Comparison of ENCODE assay signal across 14 cellular contexts in the genomic region with DNA sequence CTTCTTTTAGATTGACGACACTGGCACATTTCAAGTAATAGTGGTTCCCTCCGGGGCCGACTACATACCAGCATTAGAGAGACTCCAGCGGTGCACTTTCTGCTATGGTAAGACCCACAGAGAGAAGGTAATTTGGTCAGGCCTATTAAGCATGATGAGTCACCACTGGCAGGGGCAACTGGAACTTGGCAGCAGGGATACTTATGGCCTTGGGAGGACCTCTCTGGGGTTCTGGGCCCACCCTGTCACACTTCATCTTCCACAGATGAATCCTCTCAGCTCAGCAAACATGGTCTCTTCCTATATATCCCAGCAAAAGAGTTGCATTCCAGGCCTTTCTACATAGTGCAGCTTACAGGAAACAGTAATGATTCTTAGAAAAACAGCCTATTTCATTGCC.
A peak's percentile ranks its signal among the peaks of the same experiment; 100 is the strongest.
DNase-seq lines count a peak whose midpoint lies in the region; ATAC-seq, FAIRE-seq and TF ChIP-seq lines count a peak whose summit lies in the region.
"Had no signal": no experiment of that assay in that cellular context is flagged by ENCODE, and none has a peak within 500 bp of the region (broad histone marks: within the 10 kb centered on the region; RNA-seq: fewer than 3 reads in every experiment).

No MANE protein-coding gene starts in this region.

- CTCF ChIA-PET in endothelial cell of umbilical vein (lab: Charles Lee), result interaction anchor here (0.6 kb wide), 1 partner anchor 19 kb away, joined by 3 read pairs; no protein-coding TSS in a partner anchor

- FAIRE-seq in endothelial cell of umbilical vein (lab: Jason Lieb, UNC), result peak; percentile 12
- FAIRE-seq: urothelium cell line had no signal

- DNase-seq in Daoy (ENCODE audit: low read depth) (peak; percentile 88), NOMO-1 treated with DMSO at 0.1 percent for 48 hours (lab: John Stamatoyannopoulos, UW; ENCODE audit: unreplicated experiment) (peak; percentile 28), endothelial cell of umbilical vein (ENCODE audit: low read depth, low spot score) (peak; percentile 47), neural progenitor cell (ENCODE audit: low spot score) (no peak), NCI-H1694 treated with DMSO at 0.1 percent for 48 hours (lab: John Stamatoyannopoulos, UW) (no peak)
- DNase-seq: activated CD4-positive, alpha-beta T cell treated with anti-CD3 and anti-CD28 coated beads, Interleukin-2, amount 50 U/mL, for 48 hours; activated naive CD4-positive, alpha-beta T cell; Calu3; spleen; SW 1271 had no signal

- H3K36me3 Mint-ChIP-seq in neural progenitor cell, result peaks cover 5% of the 10 kb centered on the region

- POLR2A ChIA-PET in endothelial cell of umbilical vein (lab: Charles Lee), result no interaction called here

- TF ChIP-seq POLR2A in endothelial cell of umbilical vein (IDR thresholded peaks at IDR 0.05; ENCODE audit: low read depth, low read length), result no peak

- no peaks in the 10 kb centered on the region for H3K27me3 Mint-ChIP-seq in neural progenitor cell (ENCODE audit: insufficient read depth, low read depth)

- no peak for ATAC-seq in HG03439 (IDR thresholded peaks at IDR 0.05; ENCODE audit: unreplicated experiment)
- ATAC-seq in HG03378 (IDR thresholded peaks at IDR 0.05; ENCODE audit: unreplicated experiment), result no peak
- no peak for ATAC-seq in GM21390 (IDR thresholded peaks at IDR 0.05; ENCODE audit: unreplicated experiment)

- no peak overlapping the region for H3K9ac ChIP-seq in endothelial cell of umbilical vein (replicated peaks; ENCODE audit: extremely low read depth, insufficient read depth, low read length)
- no peak overlapping the region for H3K9ac ChIP-seq in neural progenitor cell

- no peak overlapping the region for H3K4me3 Mint-ChIP-seq in neural progenitor cell

- H3K27ac Mint-ChIP-seq in neural progenitor cell, result peak overlapping the region; percentile 59

- no peak overlapping the region for H3K4me3 ChIP-seq in endothelial cell of umbilical vein (replicated peaks in 1 of 3; ENCODE audit: insufficient read depth in 1 of 3, low read depth in 1 of 3, low read length in 3 of 3)
- H3K4me3 ChIP-seq in neural progenitor cell, result no peak overlapping the region
- H3K4me3 ChIP-seq: spleen had no signal

- intact Hi-C loops in endothelial cell of umbilical vein (cut with micrococcal nuclease), result no loop called here

- no peaks in the 10 kb centered on the region for H3K9me3 ChIP-seq in endothelial cell of umbilical vein (replicated peaks; ENCODE audit: control insufficient read depth, insufficient read depth, low read length)
- H3K9me3 ChIP-seq in neural progenitor cell (ENCODE audit: low read depth), result no peaks in the 10 kb centered on the region
- H3K9me3 ChIP-seq: spleen had no signal

- H3F3A ChIP-seq in neural progenitor cell (ENCODE audit: low read depth), result no peaks in the 10 kb centered on the region

- H3K4me2 ChIP-seq in endothelial cell of umbilical vein (ENCODE audit: insufficient read depth, low read length), result no peak overlapping the region
- H3K4me2 ChIP-seq in neural progenitor cell, result no peak overlapping the region

- no TSS peak for BruUV-seq in endothelial cell of umbilical vein (replicated peaks; lab: Mats Ljungman, UMichigan)

- H3K36me3 ChIP-seq in endothelial cell of umbilical vein (ENCODE audit: control insufficient read depth in 2 of 2, extremely low read depth in 1 of 2, insufficient read depth in 2 of 2, low read length in 2 of 2), result no peaks in the 10 kb centered on the region
- no peaks in the 10 kb centered on the region for H3K36me3 ChIP-seq in neural progenitor cell

- H3K9me1 ChIP-seq in endothelial cell of umbilical vein (replicated peaks; ENCODE audit: control insufficient read depth, extremely low read depth, insufficient read depth, low read length), result no peaks in the 10 kb centered on the region

- H3K27ac ChIP-seq in endothelial cell of umbilical vein (ENCODE audit: insufficient read depth, low read depth, low read length) (no peak overlapping the region), neural progenitor cell (no peak overlapping the region)
- H3K27ac ChIP-seq: spleen had no signal

- H3K4me1 Mint-ChIP-seq in neural progenitor cell, result no peaks in the 10 kb centered on the region

- H3K27me3 ChIP-seq in endothelial cell of umbilical vein (ENCODE audit: control insufficient read depth in 2 of 2, insufficient read depth in 2 of 2, low read length in 2 of 2) (no peaks in the 10 kb centered on the region), neural progenitor cell (no peaks in the 10 kb centered on the region)
- H3K27me3 ChIP-seq: spleen had no signal

- peaks cover 3% of the 10 kb centered on the region for H3K9me3 Mint-ChIP-seq in neural progenitor cell

- H3K79me2 ChIP-seq in endothelial cell of umbilical vein (ENCODE audit: control insufficient read depth, insufficient read depth, low read length) (no peaks in the 10 kb centered on the region), neural progenitor cell (ENCODE audit: low read depth) (no peaks in the 10 kb centered on the region)

- no peak overlapping the region for H2AFZ ChIP-seq in endothelial cell of umbilical vein (ENCODE audit: low read depth, low read length)
- no peak overlapping the region for H2AFZ ChIP-seq in neural progenitor cell (replicated peaks)

- H4K20me1 ChIP-seq in endothelial cell of umbilical vein (replicated peaks; ENCODE audit: control insufficient read depth, extremely low read depth, insufficient read depth, low read length) (no peaks in the 10 kb centered on the region), neural progenitor cell (ENCODE audit: low read depth) (no peaks in the 10 kb centered on the region)

- H3K4me1 ChIP-seq in endothelial cell of umbilical vein (ENCODE audit: control insufficient read depth, extremely low read depth, insufficient read depth, low read length) (no peaks in the 10 kb centered on the region), neural progenitor cell (no peaks in the 10 kb centered on the region)
- H3K4me1 ChIP-seq: spleen had no signal

- TF ChIP-seq CTCF in endothelial cell of umbilical vein (IDR thresholded peaks at IDR 0.05; ENCODE audit: extremely low read depth in 1 of 2, insufficient read depth in 1 of 2, low read depth in 1 of 2, low read length in 2 of 2) (no peak), neural progenitor cell (IDR thresholded peaks at IDR 0.05) (no peak)

- dilution Hi-C loops in endothelial cell of umbilical vein (cut with MboI; ENCODE audit: extremely low pct_ligation_motif_present, low sequenced_read_pairs), result no loop called here

TF ChIP-seq in endothelial cell of umbilical vein, 7 proteins besides CTCF, POLR2A, EP300 and RAD21:
- TF ChIP-seq POLR2AphosphoS5 (IDR thresholded peaks at IDR 0.05; ENCODE audit: insufficient read depth, low read depth, low read length) (no peak), MYC (IDR thresholded peaks at IDR 0.05; ENCODE audit: low read depth, low read length) (no peak), FOS (IDR thresholded peaks at IDR 0.05; ENCODE audit: borderline replicate concordance, insufficient read depth, low read length) (peak; percentile 24), JUN (IDR thresholded peaks at IDR 0.05; ENCODE audit: borderline replicate concordance, insufficient read depth, insufficient read length, low read depth) (peak; percentile 16)

Comparison
In these comparisons a context has a peak if more than half of its experiments do, and no peak if none do; other contexts are left out.
1. DNase-seq: peak in Daoy (single experiment), NOMO-1 treated with DMSO at 0.1 percent for 48 hours (single experiment) and endothelial cell of umbilical vein (single experiment); none in neural progenitor cell (single experiment) and NCI-H1694 treated with DMSO at 0.1 percent for 48 hours (single experiment).